8 cellular contexts compared by ENCODE assay signal in genomic region chr16:78235168-78235800, GRCh38.
DNase-seq lines count a peak whose midpoint lies in the region; ATAC-seq lines count a peak whose summit lies in the region.

No MANE protein-coding gene starts in this region.

- peak; percentile 87 for ATAC-seq in HG02588 (IDR thresholded peaks at IDR 0.05; ENCODE audit: unreplicated experiment)
- ATAC-seq in left lobe of liver = peak; percentile 100

- peak; percentile 61 for DNase-seq in NCI-H2227 (lab: John Stamatoyannopoulos, UW; ENCODE audit: unreplicated experiment)
- no peak for DNase-seq in NCI-H2227 treated with DMSO at 0.1 percent for 48 hours (lab: John Stamatoyannopoulos, UW)
- DNase-seq in NCI-H146 (lab: John Stamatoyannopoulos, UW) = peak; percentile 65
- DNase-seq in activated CD4-positive, CD25-positive, alpha-beta regulatory T cell (lab: John Stamatoyannopoulos, UW) = peak; percentile 14 to 58 (median 38)
- DNase-seq in central memory CD4-positive, alpha-beta T cell = peak; percentile 38
- peak; percentile 81 for DNase-seq in left lobe of liver (ENCODE audit: low spot score)
- DNase-seq in stimulated activated CD4-positive, alpha-beta T cell treated with anti-CD3 and anti-CD28 coated beads, TNF-alpha, amount 100 ng/mL, for 1 hour (ENCODE audit: low read depth in 3 of 3, low spot score in 1 of 3) = peak; percentile 21 to 41 (median 32)
